20 cellular contexts compared by ENCODE assay signal in the genomic region with DNA sequence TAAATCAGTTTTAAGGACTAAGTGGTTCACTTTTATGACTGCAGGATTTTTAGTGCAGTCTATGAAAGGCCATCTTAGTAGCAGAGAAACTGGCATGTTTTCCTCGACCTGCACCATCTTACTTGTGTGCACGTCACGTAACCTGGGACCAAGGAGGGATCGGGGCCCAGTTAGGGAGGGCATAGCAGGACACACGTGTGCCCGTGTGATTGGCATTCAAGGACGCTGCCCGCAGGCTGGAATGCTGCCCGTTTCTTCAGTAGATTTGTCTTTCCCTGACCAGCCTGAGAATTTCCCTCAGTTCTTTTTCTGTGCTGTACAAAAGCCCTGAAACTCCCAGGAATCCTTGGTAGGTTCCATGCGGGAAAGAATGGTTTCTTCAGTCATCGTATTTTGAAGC.
DNase-seq lines count a peak whose midpoint lies in the region; ATAC-seq, FAIRE-seq and TF ChIP-seq lines count a peak whose summit lies in the region.
"Had no signal": no experiment of that assay in that cellular context is flagged by ENCODE, and none has a peak within 500 bp of the region (broad histone marks: within the 10 kb centered on the region; RNA-seq: fewer than 3 reads in every experiment).

No MANE protein-coding gene starts in this region.

- H3K9me3 ChIP-seq in heart left ventricle = no peaks in the 10 kb centered on the region
- no peaks in the 10 kb centered on the region for H3K9me3 ChIP-seq in right atrium auricular region
- H3K9me3 ChIP-seq: MG63 had no signal

- no peak overlapping the region for H3K4me3 Mint-ChIP-seq in neural crest cell
- H3K4me3 Mint-ChIP-seq in T-helper 2 cell treated with Interferon-gamma antibody and Interleukin-4, amounts not matched to agents 5 μg/mL and 100 μg/mL, for 36 hours = no peak overlapping the region

- peaks cover 0 to 76% (median 42%) of the 10 kb centered on the region in 9 donors for H3K36me3 ChIP-seq in heart left ventricle
- peaks cover 47% of the 10 kb centered on the region for H3K36me3 ChIP-seq in right atrium auricular region

- H3K4me1 Mint-ChIP-seq in neural crest cell = peaks cover 31% of the 10 kb centered on the region
- H3K4me1 Mint-ChIP-seq in T-helper 2 cell treated with Interferon-gamma antibody and Interleukin-4, amounts not matched to agents 5 μg/mL and 100 μg/mL, for 36 hours (ENCODE audit: low read depth) = no peaks in the 10 kb centered on the region

- no peak for TF ChIP-seq POLR2A in heart left ventricle (IDR thresholded peaks at IDR 0.05)

- peak; percentile 35 for FAIRE-seq in urothelium cell line (lab: Jason Lieb, UNC)
- FAIRE-seq: A204.1, GM12891, GM18507, HepG2 had no signal

- WGBS in heart left ventricle, 4 donors = 66 to 74% (median 72%) methylated on average over 11 of the region's 11 CpGs

- ATAC-seq in heart left ventricle = peak in 3 of 4 donors; percentile 46 to 73 (median 63)
- ATAC-seq in HG03095 (IDR thresholded peaks at IDR 0.05; ENCODE audit: unreplicated experiment) = no peak
- ATAC-seq: HepG2 had no signal

- intact Hi-C loops in heart left ventricle (cut with DNase I) = loop anchor here in 1 of 10 donors (10.0 kb wide), 1 partner anchor 345 kb away; no protein-coding TSS in a partner anchor

- no peaks in the 10 kb centered on the region for H3K9me3 Mint-ChIP-seq in neural crest cell
- H3K9me3 Mint-ChIP-seq in T-helper 2 cell treated with Interferon-gamma antibody and Interleukin-4, amounts not matched to agents 5 μg/mL and 100 μg/mL, for 36 hours = no peaks in the 10 kb centered on the region

- H3K27ac ChIP-seq in heart left ventricle (no peak overlapping the region), right atrium auricular region (no peak overlapping the region)

- peaks cover 0 to 36% (median 2%) of the 10 kb centered on the region in 12 donors for H3K4me1 ChIP-seq in heart left ventricle
- H3K4me1 ChIP-seq in right atrium auricular region = peaks cover 0 to 8% of the 10 kb centered on the region in 2 donors

- DNase-seq in heart left ventricle (peak in 2 of 5 donors; percentile 46 to 47), right atrium auricular region (ENCODE audit: low spot score) (no peak), astrocyte of the hippocampus (ENCODE audit: low read depth, low spot score) (peak; percentile 65), neural crest cell (ENCODE audit: low read depth, low spot score) (no peak), urothelium cell line (ENCODE audit: low spot score) (no peak)
- no peak for DNase-seq in T-helper 2 cell treated with Interferon-gamma antibody and Interleukin-4, amounts not matched to agents 5 μg/mL and 100 μg/mL, for 36 hours (ENCODE audit: low spot score)
- DNase-seq in activated CD4-positive, CD25-positive, alpha-beta regulatory T cell treated with anti-CD3 and anti-CD28 coated beads, Interleukin-2, amount 50 U/mL, for 72 hours = no peak
- DNase-seq: C1 segment of cervical spinal cord, DND-41, GDM1, MG63, NCI-H1092, NCI-H1694, NCI-H524, SIG-M5 had no signal

- no peaks in the 10 kb centered on the region for H3K27me3 Mint-ChIP-seq in neural crest cell (ENCODE audit: low read depth)
- H3K27me3 Mint-ChIP-seq in T-helper 2 cell treated with Interferon-gamma antibody and Interleukin-4, amounts not matched to agents 5 μg/mL and 100 μg/mL, for 36 hours (ENCODE audit: low read depth) = no peaks in the 10 kb centered on the region

- no peak for TF ChIP-seq CTCF in heart left ventricle (IDR thresholded peaks at IDR 0.05)
- TF ChIP-seq CTCF in right atrium auricular region (IDR thresholded peaks at IDR 0.05) = no peak
- no peak for TF ChIP-seq CTCF in neural crest cell (conservative IDR thresholded peaks at IDR 0.05)

- H3K36me3 Mint-ChIP-seq in neural crest cell (ENCODE audit: low read depth) = peaks cover 14% of the 10 kb centered on the region
- no peaks in the 10 kb centered on the region for H3K36me3 Mint-ChIP-seq in T-helper 2 cell treated with Interferon-gamma antibody and Interleukin-4, amounts not matched to agents 5 μg/mL and 100 μg/mL, for 36 hours (ENCODE audit: low read depth)

- no peak overlapping the region for H3K4me3 ChIP-seq in heart left ventricle
- H3K4me3 ChIP-seq in right atrium auricular region = no peak overlapping the region
- H3K4me3 ChIP-seq: MG63 had no signal

- peak overlapping the region; percentile 14 for H3K27ac Mint-ChIP-seq in neural crest cell (ENCODE audit: unreplicated experiment)
- no peak overlapping the region for H3K27ac Mint-ChIP-seq in T-helper 2 cell treated with Interferon-gamma antibody and Interleukin-4, amounts not matched to agents 5 μg/mL and 100 μg/mL, for 36 hours

- H3K27me3 ChIP-seq in heart left ventricle (no peaks in the 10 kb centered on the region), right atrium auricular region (no peaks in the 10 kb centered on the region)
- H3K27me3 ChIP-seq: MG63 had no signal
